Comparison of ENCODE assay signal across 8 cellular contexts in the genomic region with DNA sequence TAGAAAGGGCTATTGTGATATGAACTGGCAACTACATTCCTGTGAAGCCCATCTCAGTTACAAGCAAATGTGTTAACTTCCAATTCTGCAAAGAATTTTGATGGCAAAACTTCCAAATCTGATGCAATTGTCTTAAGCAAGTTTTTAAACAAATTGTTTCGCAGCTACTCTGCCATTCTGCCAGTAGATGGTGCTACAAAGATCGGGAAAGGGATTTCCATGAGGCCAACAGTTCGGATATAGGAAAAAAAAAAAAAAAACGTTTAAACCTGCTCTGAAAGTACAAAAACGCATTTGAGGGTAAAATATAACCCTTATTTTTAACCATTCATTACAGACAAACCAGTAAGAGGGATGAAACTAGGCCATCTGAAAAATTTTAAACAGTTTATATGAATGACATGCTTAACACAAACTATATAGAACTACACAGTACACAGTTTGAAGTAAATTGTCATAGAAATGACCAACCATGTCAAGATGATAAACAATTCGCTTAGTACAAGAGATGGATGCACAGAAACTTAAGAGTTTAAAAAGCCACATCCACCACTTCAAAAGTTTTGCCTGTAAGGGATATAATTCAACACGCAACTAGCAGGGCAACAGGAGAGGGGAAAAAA. TPM values are rescaled to one million over a fixed set of nuclear protein-coding genes. Genes with fewer than 3 reads are reported as not detected.
A peak's percentile ranks its signal among the peaks of the same experiment; 100 is the strongest.
DNase-seq lines count a peak whose midpoint lies in the region; ATAC-seq and TF ChIP-seq lines count a peak whose summit lies in the region.

No MANE protein-coding gene starts in this region.

- peak overlapping the region; percentile 100 for H3K4me3 Mint-ChIP-seq in chondrocyte (ENCODE audit: unreplicated experiment)
- peak overlapping the region; percentile 79 for H3K4me3 Mint-ChIP-seq in memory B cell

- H3K27ac Mint-ChIP-seq in chondrocyte (ENCODE audit: unreplicated experiment) (peak overlapping the region; percentile 100), memory B cell (peak overlapping the region; percentile 83)

- peak; percentile 86 for DNase-seq in DMS114 treated with DMSO at 0.1 percent for 48 hours (lab: John Stamatoyannopoulos, UW; ENCODE audit: unreplicated experiment)
- DNase-seq in HL-60 (ENCODE audit: low read depth in 1 of 2, low spot score in 1 of 2) = peak in 1 of 2 experiments; percentile 26
- DNase-seq in OCI-M1 (lab: John Stamatoyannopoulos, UW) = peak; percentile 86
- DNase-seq in chondrocyte (ENCODE audit: low spot score) = no peak
- no peak for DNase-seq in memory B cell (ENCODE audit: low spot score in 2 of 2)
- DNase-seq in activated effector memory CD4-positive, alpha-beta T cell treated with anti-CD3 and anti-CD28 coated beads, Interleukin-2, amount 50 U/mL, for 16 hours = no peak
- DNase-seq in mucosa of gallbladder (ENCODE audit: low spot score) = no peak

- TF ChIP-seq CTCF in HL-60 (IDR thresholded peaks at IDR 0.05; ENCODE audit: insufficient read depth, low read length) = peak; percentile 44
- TF ChIP-seq CTCF in chondrocyte (IDR thresholded peaks at IDR 0.05) = peak; percentile 91

- peaks cover 11% of the 10 kb centered on the region for H3K36me3 Mint-ChIP-seq in chondrocyte (ENCODE audit: low read depth)
- peaks cover 2% of the 10 kb centered on the region for H3K36me3 Mint-ChIP-seq in memory B cell

- peak overlapping the region; percentile 65 for H3K4me3 ChIP-seq in HL-60 (replicated peaks; ENCODE audit: insufficient read depth, low read length)
- H3K4me3 ChIP-seq in urinary bladder (ENCODE audit: low read depth, low read length) = peak overlapping the region; percentile 61

- H3K36me3 ChIP-seq in urinary bladder (ENCODE audit: insufficient read depth) = no peaks in the 10 kb centered on the region

- peaks cover 28% of the 10 kb centered on the region for H3K4me1 Mint-ChIP-seq in chondrocyte (ENCODE audit: low read depth)
- peaks cover 22% of the 10 kb centered on the region for H3K4me1 Mint-ChIP-seq in memory B cell

- 2% methylated on average over 7 of the region's 7 CpGs for WGBS in urinary bladder

- H3K27ac ChIP-seq in HL-60 (replicated peaks) (no peak overlapping the region), urinary bladder (ENCODE audit: low read depth) (peak overlapping the region; percentile 17)

- no peak for ATAC-seq in memory B cell (ENCODE audit: low read depth)

- no peaks in the 10 kb centered on the region for H3K9me3 Mint-ChIP-seq in chondrocyte (ENCODE audit: low read depth)
- H3K9me3 Mint-ChIP-seq in memory B cell = no peaks in the 10 kb centered on the region

- H3K4me1 ChIP-seq in urinary bladder (ENCODE audit: insufficient read depth) = no peaks in the 10 kb centered on the region

- H3K27me3 Mint-ChIP-seq in chondrocyte (ENCODE audit: low read depth) (peaks cover 3% of the 10 kb centered on the region), memory B cell (no peaks in the 10 kb centered on the region)

- no peaks in the 10 kb centered on the region for H3K27me3 ChIP-seq in HL-60 (ENCODE audit: insufficient read depth, poor library complexity, severe bottlenecking)

RNA-seq across cellular contexts. Expression of gene HNRNPA0, which starts 2.2 kb away (rescaled TPM):
- total RNA-seq in chondrocyte (34.0 to 40.4 TPM (median 35.0 TPM) in 3 replicates), urinary bladder (22.3 TPM), mucosa of gallbladder (29.4 TPM)
- polyA plus RNA-seq in urinary bladder = 38.5 TPM

RNA-seq across cellular contexts. Expression of gene KLHL3, which starts 16.1 kb away (rescaled TPM):
- total RNA-seq in chondrocyte (1.6 to 3.1 TPM (median 1.9 TPM) in 3 replicates), urinary bladder (12.0 TPM), mucosa of gallbladder (20.3 TPM)
- 3.1 TPM for polyA plus RNA-seq in urinary bladder

Comparison
In these comparisons a context has a peak if more than half of its experiments do, and no peak if none do; other contexts are left out.
1. DNase-seq: peak in DMS114 treated with DMSO at 0.1 percent for 48 hours (single experiment) and OCI-M1 (single experiment); none in chondrocyte (single experiment), memory B cell (0 of 2), activated effector memory CD4-positive, alpha-beta T cell treated with anti-CD3 and anti-CD28 coated beads, Interleukin-2, amount 50 U/mL, for 16 hours (single experiment) and mucosa of gallbladder (single experiment).